In genomic region chr5:131677115-131677514, GRCh38 we compare ENCODE assay signal across 10 cellular contexts.
"Had no signal": no experiment of that assay in that cellular context is flagged by ENCODE, and none has a peak within 500 bp of the region (broad histone marks: within the 10 kb centered on the region; RNA-seq: fewer than 3 reads in every experiment).

No MANE protein-coding gene starts in this region.

- H3K79me2 ChIP-seq: parathyroid adenoma had no signal

- H3K9ac ChIP-seq: parathyroid adenoma had no signal

- H3K36me3 ChIP-seq: colonic mucosa had no signal

- ATAC-seq: activated T-helper 17 cell treated with anti-CD3 and anti-CD28 coated beads, Interleukin-2, amount 50 U/mL, for 72 hours; heart right ventricle had no signal

- H3K9me3 ChIP-seq: colonic mucosa, heart right ventricle had no signal

- H3K4me3 ChIP-seq: colonic mucosa, heart right ventricle had no signal

- DNase-seq: activated naive CD4-positive, alpha-beta T cell treated with Interleukin-2 at 50 U/mL for 16 hours; caudate nucleus; colonic mucosa; heart right ventricle; naive B cell; retina; stimulated activated naive CD4-positive, alpha-beta T cell; trophoblast cell had no signal

- H2AFZ ChIP-seq: parathyroid adenoma had no signal

- H3K27ac ChIP-seq: colonic mucosa, heart right ventricle, parathyroid adenoma had no signal

- H3K27me3 ChIP-seq: colonic mucosa, heart right ventricle had no signal

- H3K27ac Mint-ChIP-seq: activated T-helper 17 cell treated with anti-CD3 and anti-CD28 coated beads, Interleukin-2, amount 50 U/mL, for 72 hours had no signal

- H3K27me3 Mint-ChIP-seq: activated T-helper 17 cell treated with anti-CD3 and anti-CD28 coated beads, Interleukin-2, amount 50 U/mL, for 72 hours; naive B cell had no signal

- H3K4me3 Mint-ChIP-seq: activated T-helper 17 cell treated with anti-CD3 and anti-CD28 coated beads, Interleukin-2, amount 50 U/mL, for 72 hours; naive B cell had no signal

- H3K9me3 Mint-ChIP-seq: activated T-helper 17 cell treated with anti-CD3 and anti-CD28 coated beads, Interleukin-2, amount 50 U/mL, for 72 hours; naive B cell had no signal

- H3K4me1 ChIP-seq: colonic mucosa had no signal
